23 cellular contexts compared by ENCODE assay signal in genomic region chr4:152098365-152099060, GRCh38.
DNase-seq lines count a peak whose midpoint lies in the region; ATAC-seq and TF ChIP-seq lines count a peak whose summit lies in the region.
"Had no signal": no experiment of that assay in that cellular context is flagged by ENCODE, and none has a peak within 500 bp of the region (broad histone marks: within the 10 kb centered on the region; RNA-seq: fewer than 3 reads in every experiment).

No MANE protein-coding gene starts in this region.

- peak overlapping the region; percentile 99 for H3K27ac Mint-ChIP-seq in activated CD4-positive, alpha-beta T cell treated with anti-CD3 and anti-CD28 coated beads, Interleukin-2, amount 10 ng/mL, durations not matched to agents 7 days and 5 days
- peak overlapping the region; percentile 98 for H3K27ac Mint-ChIP-seq in central memory CD8-positive, alpha-beta T cell (ENCODE audit: low read depth)
- H3K27ac Mint-ChIP-seq: memory B cell had no signal

- H3K36me3 Mint-ChIP-seq in activated CD4-positive, alpha-beta T cell treated with anti-CD3 and anti-CD28 coated beads, Interleukin-2, amount 10 ng/mL, durations not matched to agents 7 days and 5 days (ENCODE audit: low read depth) = peaks cover 41% of the 10 kb centered on the region
- H3K36me3 Mint-ChIP-seq in central memory CD8-positive, alpha-beta T cell (ENCODE audit: insufficient read depth) = peaks cover 9% of the 10 kb centered on the region
- H3K36me3 Mint-ChIP-seq: CD14-positive monocyte, memory B cell had no signal

- no peak for DNase-seq in activated CD4-positive, alpha-beta T cell treated with anti-CD3 and anti-CD28 coated beads, Interleukin-2, amount 10 ng/mL, durations not matched to agents 7 days and 5 days
- DNase-seq in activated CD4-positive, alpha-beta T cell treated with anti-CD3 and anti-CD28 coated beads, Interleukin-2, amount 50 U/mL, for 1 hour = no peak
- no peak for DNase-seq in central memory CD8-positive, alpha-beta T cell (ENCODE audit: low spot score in 2 of 2)
- DNase-seq in spleen = no peak
- no peak for DNase-seq in ascending aorta (ENCODE audit: low spot score in 2 of 2)
- DNase-seq in stimulated activated CD4-positive, alpha-beta T cell treated with anti-CD3 and anti-CD28 coated beads, Interleukin-1b, Interleukin-23, amount 100 ng/mL, for 48 hours = no peak
- no peak for DNase-seq in OCI-M1 (lab: John Stamatoyannopoulos, UW)
- DNase-seq: activated effector memory CD4-positive, alpha-beta T cell treated with Interleukin-2 at 50 U/mL for 16 hours; cerebellar nuclear complex; DMS53; esophagus squamous epithelium; KG1; NCI-H1930; NCI-H2227 treated with DMSO at 0.1 percent for 48 hours; NCI-H82; pancreas; right cardiac atrium; SJCRH30; WERI-Rb-1 had no signal

- H3K79me2 ChIP-seq in OCI-LY1 (ENCODE audit: insufficient read depth, low read length) = no peaks in the 10 kb centered on the region

- intact Hi-C loops in spleen (cut with DNase I; ENCODE audit: low total_unique reads) (no loop called here), ascending aorta (cut with DNase I) (no loop called here)

- H3K9me3 ChIP-seq in OCI-LY1 (ENCODE audit: low read length) (no peaks in the 10 kb centered on the region), spleen (no peaks in the 10 kb centered on the region), ascending aorta (no peaks in the 10 kb centered on the region)
- H3K9me3 ChIP-seq: esophagus squamous epithelium, pancreas, SJCRH30 had no signal

- H3K4me3 ChIP-seq in OCI-LY1 (ENCODE audit: low read depth, low read length, poor library complexity, severe bottlenecking) = no peak overlapping the region
- H3K4me3 ChIP-seq in spleen = no peak overlapping the region
- no peak overlapping the region for H3K4me3 ChIP-seq in ascending aorta
- H3K4me3 ChIP-seq: esophagus squamous epithelium, GM12878, pancreas, SJCRH30 had no signal

- 91 to 97% (median 92%) methylated on average over 8 of the region's 8 CpGs for WGBS in spleen, 5 donors

- no peaks in the 10 kb centered on the region for H3K27me3 Mint-ChIP-seq in activated CD4-positive, alpha-beta T cell treated with anti-CD3 and anti-CD28 coated beads, Interleukin-2, amount 10 ng/mL, durations not matched to agents 7 days and 5 days
- H3K27me3 Mint-ChIP-seq in central memory CD8-positive, alpha-beta T cell = no peaks in the 10 kb centered on the region

- POLR2A ChIA-PET in activated CD4-positive, alpha-beta T cell treated with anti-CD3 and anti-CD28 coated beads, Interleukin-2, amount 10 ng/mL, durations not matched to agents 7 days and 5 days (lab: Charles Lee) = no interaction called here

- peaks cover 84% of the 10 kb centered on the region for H3K4me1 Mint-ChIP-seq in activated CD4-positive, alpha-beta T cell treated with anti-CD3 and anti-CD28 coated beads, Interleukin-2, amount 10 ng/mL, durations not matched to agents 7 days and 5 days
- H3K4me1 Mint-ChIP-seq in central memory CD8-positive, alpha-beta T cell = peaks cover 92% of the 10 kb centered on the region

- H3K36me3 ChIP-seq in OCI-LY1 (ENCODE audit: insufficient read depth, low read length) = no peaks in the 10 kb centered on the region; the same call in 1 of the 2 replicates
- H3K36me3 ChIP-seq in spleen = no peaks in the 10 kb centered on the region
- H3K36me3 ChIP-seq in ascending aorta = no peaks in the 10 kb centered on the region
- H3K36me3 ChIP-seq: esophagus squamous epithelium, pancreas, SJCRH30, WERI-Rb-1 had no signal

- H3K4me2 ChIP-seq in OCI-LY1 (ENCODE audit: low read length) = no peak overlapping the region

- no peak for ATAC-seq in central memory CD8-positive, alpha-beta T cell (replicated peaks; ENCODE audit: extremely low read depth, poor library complexity, severe bottlenecking)
- ATAC-seq: GM12878, pancreas, right cardiac atrium had no signal

- H3K27me3 ChIP-seq in OCI-LY1 (ENCODE audit: insufficient read depth, low read length) = no peaks in the 10 kb centered on the region
- no peaks in the 10 kb centered on the region for H3K27me3 ChIP-seq in spleen (replicated peaks in 1 of 7)
- H3K27me3 ChIP-seq in ascending aorta = no peaks in the 10 kb centered on the region
- H3K27me3 ChIP-seq: esophagus squamous epithelium, pancreas, SJCRH30 had no signal

- no peaks in the 10 kb centered on the region for H3F3A ChIP-seq in OCI-LY1 (ENCODE audit: insufficient read depth, low read length)

- no peak overlapping the region for H3K4me3 Mint-ChIP-seq in activated CD4-positive, alpha-beta T cell treated with anti-CD3 and anti-CD28 coated beads, Interleukin-2, amount 10 ng/mL, durations not matched to agents 7 days and 5 days
- H3K4me3 Mint-ChIP-seq in central memory CD8-positive, alpha-beta T cell = no peak overlapping the region
- H3K4me3 Mint-ChIP-seq: CD14-positive monocyte, memory B cell had no signal

- no peak overlapping the region for H3K9ac ChIP-seq in OCI-LY1 (ENCODE audit: low read length)

- no peaks in the 10 kb centered on the region for H4K20me1 ChIP-seq in OCI-LY1 (ENCODE audit: insufficient read depth, low read length)

- no peaks in the 10 kb centered on the region for H3K9me2 ChIP-seq in OCI-LY1 (ENCODE audit: low read depth, low read length)

- TF ChIP-seq POLR2A in spleen (IDR thresholded peaks at IDR 0.05) = no peak

- no peak for TF ChIP-seq CTCF in OCI-LY1 (IDR thresholded peaks at IDR 0.05; ENCODE audit: low read length)
- no peak for TF ChIP-seq CTCF in spleen (IDR thresholded peaks at IDR 0.05 in 8 of 11, conservative IDR thresholded peaks at IDR 0.05 in 3 of 11)
- TF ChIP-seq CTCF in ascending aorta (IDR thresholded peaks at IDR 0.05) = no peak

- H2AFZ ChIP-seq in OCI-LY1 (ENCODE audit: low read length) = no peak overlapping the region

- CTCF ChIA-PET in activated CD4-positive, alpha-beta T cell treated with anti-CD3 and anti-CD28 coated beads, Interleukin-2, amount 10 ng/mL, durations not matched to agents 7 days and 5 days (lab: Charles Lee) = interaction anchor here (0.6 to 1.7 kb wide), 3 partner anchors 15 to 36 kb away, joined by 3 to 4 read pairs (median 3); no protein-coding TSS in a partner anchor

- H3K9me3 Mint-ChIP-seq in activated CD4-positive, alpha-beta T cell treated with anti-CD3 and anti-CD28 coated beads, Interleukin-2, amount 10 ng/mL, durations not matched to agents 7 days and 5 days = peaks cover 9% of the 10 kb centered on the region
- H3K9me3 Mint-ChIP-seq in central memory CD8-positive, alpha-beta T cell = no peaks in the 10 kb centered on the region

- H3K4me1 ChIP-seq in OCI-LY1 (ENCODE audit: insufficient read depth, low read length, severe bottlenecking) (peaks cover 29% of the 10 kb centered on the region), spleen (peaks cover 10 to 50% (median 38%) of the 10 kb centered on the region in 6 donors), ascending aorta (no peaks in the 10 kb centered on the region)
- H3K4me1 ChIP-seq: pancreas, SJCRH30 had no signal

- peak overlapping the region; percentile 28 for H3K27ac ChIP-seq in OCI-LY1 (ENCODE audit: low read depth, low read length, poor library complexity, severe bottlenecking)
- H3K27ac ChIP-seq in spleen = peak overlapping the region; percentile 2 to 85 (median 55)
- H3K27ac ChIP-seq in ascending aorta = no peak overlapping the region
- H3K27ac ChIP-seq: pancreas, SJCRH30, WERI-Rb-1 had no signal

Comparison
In these comparisons a context has a peak if more than half of its experiments do, and no peak if none do; other contexts are left out.
1. H3K27ac ChIP-seq: peak in OCI-LY1 (single experiment) and spleen (8 of 8); none in ascending aorta (0 of 2).